In genomic region chr7:155458317-155459132, GRCh38 we compare ENCODE assay signal across 1 cellular context.
TF ChIP-seq lines count a peak whose summit lies in the region.

No MANE protein-coding gene starts in this region.

TF ChIP-seq in GM23338, 12 proteins besides CTCF, POLR2A, EP300 and RAD21 (continued from another document):
- TF ChIP-seq ZNF462 (CRISPR knock-in tag; IDR thresholded peaks at IDR 0.05) (no peak), STAT1 (IDR thresholded peaks at IDR 0.05; ENCODE audit: unreplicated experiment) (no peak), REST (IDR thresholded peaks at IDR 0.05; ENCODE audit: unreplicated experiment) (no peak), CREB1 (CRISPR knock-in tag; IDR thresholded peaks at IDR 0.05; ENCODE audit: low read depth) (no peak), JUNB (IDR thresholded peaks at IDR 0.05; ENCODE audit: unreplicated experiment) (no peak), EZH2phosphoT487 (IDR thresholded peaks at IDR 0.05; ENCODE audit: unreplicated experiment) (peak; percentile 40), ZNF114 (CRISPR knock-in tag; IDR thresholded peaks at IDR 0.05) (no peak), NANOG (IDR thresholded peaks at IDR 0.05; ENCODE audit: borderline replicate concordance) (no peak)
